Comparison of ENCODE assay signal across 12 cellular contexts in the genomic region with DNA sequence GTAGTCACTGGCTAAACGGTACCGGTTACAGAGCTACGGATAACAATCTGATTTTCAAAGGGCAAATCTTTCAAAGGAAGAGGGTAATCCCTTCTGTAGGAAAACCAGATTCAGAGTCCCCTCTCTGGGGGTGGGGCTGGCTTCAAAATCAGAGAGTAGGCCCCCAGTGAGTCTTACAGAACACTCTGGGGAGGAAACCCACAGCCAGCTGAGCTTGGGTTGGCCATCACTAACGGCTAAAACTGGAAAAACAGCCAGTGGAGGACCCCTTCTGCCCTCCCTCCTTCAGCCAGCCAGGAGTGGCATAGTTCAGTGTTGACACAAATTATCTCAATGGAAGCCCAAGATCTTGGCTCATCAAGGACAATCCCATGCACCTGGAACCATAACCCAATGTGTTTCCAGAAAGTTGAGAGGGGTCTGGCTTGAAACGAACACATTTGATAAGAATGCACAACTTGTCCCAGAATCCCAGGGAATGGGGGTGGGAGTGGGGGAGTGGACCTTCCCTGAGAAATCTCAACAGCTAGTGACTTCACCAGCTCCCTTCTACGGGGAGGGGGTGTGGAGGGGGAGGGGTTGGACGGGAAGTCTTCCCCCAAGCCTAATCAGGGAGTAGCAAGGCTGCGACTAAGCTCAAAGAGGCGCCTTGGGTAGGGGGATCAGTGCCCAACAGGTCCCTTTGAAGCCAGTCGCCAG. TPM values are rescaled to one million over a fixed set of nuclear protein-coding genes. Genes with fewer than 3 reads are reported as not detected.
DNase-seq lines count a peak whose midpoint lies in the region; ATAC-seq and TF ChIP-seq lines count a peak whose summit lies in the region.
"Had no signal": no experiment of that assay in that cellular context is flagged by ENCODE, and none has a peak within 500 bp of the region (broad histone marks: within the 10 kb centered on the region; RNA-seq: fewer than 3 reads in every experiment).

No MANE protein-coding gene starts in this region.

- no peaks in the 10 kb centered on the region for H4K20me1 ChIP-seq in BLaER1

- H3K27me3 Mint-ChIP-seq in activated T-helper 1 cell treated with anti-CD3 and anti-CD28 coated beads, Interleukin-12 subunit alpha, Interleukin-12 subunit beta, Interleukin-2, Interleukin-4 antibody, amounts not matched to agents 30 ng/mL and 10 ng/mL and 1 ng/mL, durations not matched to agents 14 hours and 24 hours and 36 hours (ENCODE audit: insufficient read depth): peaks cover 39% of the 10 kb centered on the region

- H3K9me3 Mint-ChIP-seq in activated T-helper 1 cell treated with anti-CD3 and anti-CD28 coated beads, Interleukin-12 subunit alpha, Interleukin-12 subunit beta, Interleukin-2, Interleukin-4 antibody, amounts not matched to agents 30 ng/mL and 10 ng/mL and 1 ng/mL, durations not matched to agents 14 hours and 24 hours and 36 hours: no peaks in the 10 kb centered on the region
- H3K9me3 Mint-ChIP-seq: activated T-helper 2 cell treated with anti-CD3 and anti-CD28 coated beads, Interferon-gamma antibody, Interleukin-2, Interleukin-4, amounts not matched to agents 10 μg/mL and 5 μg/mL and 100 μg/mL, durations not matched to agents 14 hours and 24 hours and 36 hours had no signal

- TF ChIP-seq POLR2A in prostate gland (IDR thresholded peaks at IDR 0.05): no peak

- peak overlapping the region; percentile 26 for H3K4me3 Mint-ChIP-seq in activated T-helper 1 cell treated with anti-CD3 and anti-CD28 coated beads, Interleukin-12 subunit alpha, Interleukin-12 subunit beta, Interleukin-2, Interleukin-4 antibody, amounts not matched to agents 30 ng/mL and 10 ng/mL and 1 ng/mL, durations not matched to agents 14 hours and 24 hours and 36 hours

- H3K27me3 ChIP-seq in BLaER1 (peaks cover 12% of the 10 kb centered on the region; the same call in 1 of the 2 replicates), iPS-15b (ENCODE audit: control insufficient read depth, insufficient read depth, low read length) (no peaks in the 10 kb centered on the region), prostate gland (replicated peaks; ENCODE audit: insufficient read depth) (peaks cover 2% of the 10 kb centered on the region)

- no peak for TF ChIP-seq CTCF in prostate gland (IDR thresholded peaks at IDR 0.05)

- H3K4me1 Mint-ChIP-seq in activated T-helper 1 cell treated with anti-CD3 and anti-CD28 coated beads, Interleukin-12 subunit alpha, Interleukin-12 subunit beta, Interleukin-2, Interleukin-4 antibody, amounts not matched to agents 30 ng/mL and 10 ng/mL and 1 ng/mL, durations not matched to agents 14 hours and 24 hours and 36 hours (ENCODE audit: low read depth): peaks cover 4% of the 10 kb centered on the region

- H3K27ac ChIP-seq in BLaER1 (peak overlapping the region; percentile 73), prostate gland (peak overlapping the region; percentile 78 to 87)

- ATAC-seq in GM19455 (IDR thresholded peaks at IDR 0.05; ENCODE audit: unreplicated experiment): no peak

- intact Hi-C loops in activated T-helper 1 cell treated with anti-CD3 and anti-CD28 coated beads, Interleukin-12 subunit alpha, Interleukin-12 subunit beta, Interleukin-2, Interleukin-4 antibody, amounts not matched to agents 30 ng/mL and 10 ng/mL and 1 ng/mL, durations not matched to agents 14 hours and 24 hours and 36 hours (cut with micrococcal nuclease): no loop called here
- intact Hi-C loops in prostate gland (cut with DNase I): no loop called here

- H3K36me3 ChIP-seq in BLaER1 (no peaks in the 10 kb centered on the region), iPS-15b (ENCODE audit: control insufficient read depth, insufficient read depth, low read length) (peaks cover 3% of the 10 kb centered on the region), prostate gland (no peaks in the 10 kb centered on the region)

- H3K9ac ChIP-seq in BLaER1: peak overlapping the region; percentile 56; the same call in 1 of the 2 replicates
- H3K9ac ChIP-seq in iPS-15b (ENCODE audit: low read depth, low read length): peak overlapping the region; percentile 13

- peak overlapping the region; percentile 88 for H3K4me2 ChIP-seq in BLaER1

- H3K9me3 ChIP-seq in BLaER1 (no peaks in the 10 kb centered on the region), iPS-15b (ENCODE audit: control insufficient read depth, insufficient read depth, low read length) (no peaks in the 10 kb centered on the region), prostate gland (no peaks in the 10 kb centered on the region)

- H3K4me3 ChIP-seq in BLaER1 (peak overlapping the region; percentile 53), iPS-15b (ENCODE audit: low read depth, low read length) (peak overlapping the region; percentile 80), prostate gland (peak overlapping the region; percentile 42 to 48)

- H3K4me1 ChIP-seq in BLaER1 (peaks cover 71% of the 10 kb centered on the region), iPS-15b (ENCODE audit: control insufficient read depth, insufficient read depth, low read length) (peaks cover 3% of the 10 kb centered on the region), prostate gland (replicated peaks) (no peaks in the 10 kb centered on the region)

- 33% methylated on average over 10 of the region's 10 CpGs for WGBS in prostate gland

- H3K27ac Mint-ChIP-seq in activated T-helper 1 cell treated with anti-CD3 and anti-CD28 coated beads, Interleukin-12 subunit alpha, Interleukin-12 subunit beta, Interleukin-2, Interleukin-4 antibody, amounts not matched to agents 30 ng/mL and 10 ng/mL and 1 ng/mL, durations not matched to agents 14 hours and 24 hours and 36 hours: no peak overlapping the region
- H3K27ac Mint-ChIP-seq: activated T-helper 2 cell treated with anti-CD3 and anti-CD28 coated beads, Interferon-gamma antibody, Interleukin-2, Interleukin-4, amounts not matched to agents 10 μg/mL and 5 μg/mL and 100 μg/mL, durations not matched to agents 14 hours and 24 hours and 36 hours had no signal

- H3K36me3 Mint-ChIP-seq in activated T-helper 1 cell treated with anti-CD3 and anti-CD28 coated beads, Interleukin-12 subunit alpha, Interleukin-12 subunit beta, Interleukin-2, Interleukin-4 antibody, amounts not matched to agents 30 ng/mL and 10 ng/mL and 1 ng/mL, durations not matched to agents 14 hours and 24 hours and 36 hours (ENCODE audit: low read depth): peaks cover 2% of the 10 kb centered on the region

- no peak for DNase-seq in activated T-helper 1 cell treated with anti-CD3 and anti-CD28 coated beads, Interleukin-12 subunit alpha, Interleukin-12 subunit beta, Interleukin-2, Interleukin-4 antibody, amounts not matched to agents 30 ng/mL and 10 ng/mL and 1 ng/mL, durations not matched to agents 14 hours and 24 hours and 36 hours (ENCODE audit: low spot score)
- DNase-seq in prostate gland (ENCODE audit: low spot score): no peak
- DNase-seq in HuH-7.5 (ENCODE audit: low spot score): no peak
- DNase-seq in UCSD-AML1 (lab: John Stamatoyannopoulos, UW; ENCODE audit: unreplicated experiment): no peak
- DNase-seq in HPDE6-E6E7 (ENCODE audit: extremely low spot score): no peak
- DNase-seq: left colon; stimulated activated CD4-positive, alpha-beta T cell treated with anti-CD3 and anti-CD28 coated beads, Interleukin-2, amount 100 ng/mL, for 24 hours had no signal

RNA-seq across cellular contexts. Expression of a gene that starts 1.0 kb away (rescaled TPM):
- total RNA-seq in activated T-helper 1 cell treated with anti-CD3 and anti-CD28 coated beads, Interleukin-12 subunit alpha, Interleukin-12 subunit beta, Interleukin-2, Interleukin-4 antibody, amounts not matched to agents 30 ng/mL and 10 ng/mL and 1 ng/mL, durations not matched to agents 14 hours and 24 hours and 36 hours: not detected in 2 replicates
- 100 to 1,000 TPM in 1 of 2 donors, 10 to 100 TPM in 1; 56.3 to 124 TPM for total RNA-seq in prostate gland
- total RNA-seq: activated T-helper 2 cell treated with anti-CD3 and anti-CD28 coated beads, Interferon-gamma antibody, Interleukin-2, Interleukin-4, amounts not matched to agents 10 μg/mL and 5 μg/mL and 100 μg/mL, durations not matched to agents 14 hours and 24 hours and 36 hours; M059J had no signal

RNA-seq across cellular contexts. Expression of a gene that starts 9.8 kb away (rescaled TPM):
- not detected in 2 replicates for total RNA-seq in activated T-helper 1 cell treated with anti-CD3 and anti-CD28 coated beads, Interleukin-12 subunit alpha, Interleukin-12 subunit beta, Interleukin-2, Interleukin-4 antibody, amounts not matched to agents 30 ng/mL and 10 ng/mL and 1 ng/mL, durations not matched to agents 14 hours and 24 hours and 36 hours
- total RNA-seq in prostate gland: under 1 TPM in 1 of 2 donors, not detected in 1; 0.57 TPM
- total RNA-seq: activated T-helper 2 cell treated with anti-CD3 and anti-CD28 coated beads, Interferon-gamma antibody, Interleukin-2, Interleukin-4, amounts not matched to agents 10 μg/mL and 5 μg/mL and 100 μg/mL, durations not matched to agents 14 hours and 24 hours and 36 hours; M059J had no signal

RNA-seq across cellular contexts. Expression of a gene that starts 21.6 kb away (rescaled TPM):
- not detected in 2 replicates for total RNA-seq in activated T-helper 1 cell treated with anti-CD3 and anti-CD28 coated beads, Interleukin-12 subunit alpha, Interleukin-12 subunit beta, Interleukin-2, Interleukin-4 antibody, amounts not matched to agents 30 ng/mL and 10 ng/mL and 1 ng/mL, durations not matched to agents 14 hours and 24 hours and 36 hours
- total RNA-seq in prostate gland: under 1 TPM in 1 of 2 donors, not detected in 1; 0.68 TPM
- total RNA-seq: activated T-helper 2 cell treated with anti-CD3 and anti-CD28 coated beads, Interferon-gamma antibody, Interleukin-2, Interleukin-4, amounts not matched to agents 10 μg/mL and 5 μg/mL and 100 μg/mL, durations not matched to agents 14 hours and 24 hours and 36 hours; M059J had no signal

RNA-seq across cellular contexts. Expression of a gene that starts 37.3 kb away (rescaled TPM):
- 18.8 and 21.1 TPM in 2 replicates for total RNA-seq in activated T-helper 1 cell treated with anti-CD3 and anti-CD28 coated beads, Interleukin-12 subunit alpha, Interleukin-12 subunit beta, Interleukin-2, Interleukin-4 antibody, amounts not matched to agents 30 ng/mL and 10 ng/mL and 1 ng/mL, durations not matched to agents 14 hours and 24 hours and 36 hours
- 10 to 100 TPM; 31.0 to 37.9 TPM for total RNA-seq in prostate gland

RNA-seq across cellular contexts. Expression of a gene that starts 48.2 kb away (rescaled TPM):
- 5.9 and 7.0 TPM in 2 replicates for total RNA-seq in activated T-helper 1 cell treated with anti-CD3 and anti-CD28 coated beads, Interleukin-12 subunit alpha, Interleukin-12 subunit beta, Interleukin-2, Interleukin-4 antibody, amounts not matched to agents 30 ng/mL and 10 ng/mL and 1 ng/mL, durations not matched to agents 14 hours and 24 hours and 36 hours
- 1 to 10 TPM; 1.9 to 8.5 TPM for total RNA-seq in prostate gland

Comparison
In these comparisons a context has a peak if more than half of its experiments do, and no peak if none do; other contexts are left out.
1. RNA of a gene that starts 1.0 kb away (total RNA-seq): 56.3 to 124 TPM in prostate gland; not detected in activated T-helper 1 cell treated with anti-CD3 and anti-CD28 coated beads, Interleukin-12 subunit alpha, Interleukin-12 subunit beta, Interleukin-2, Interleukin-4 antibody, amounts not matched to agents 30 ng/mL and 10 ng/mL and 1 ng/mL, durations not matched to agents 14 hours and 24 hours and 36 hours; every median in the first group is over 10 times any median in the second.
2. Peak in every context shown above with its lines, with median percentiles within 50 percentile points of each other: H3K4me3 ChIP-seq.